In the genomic region with DNA sequence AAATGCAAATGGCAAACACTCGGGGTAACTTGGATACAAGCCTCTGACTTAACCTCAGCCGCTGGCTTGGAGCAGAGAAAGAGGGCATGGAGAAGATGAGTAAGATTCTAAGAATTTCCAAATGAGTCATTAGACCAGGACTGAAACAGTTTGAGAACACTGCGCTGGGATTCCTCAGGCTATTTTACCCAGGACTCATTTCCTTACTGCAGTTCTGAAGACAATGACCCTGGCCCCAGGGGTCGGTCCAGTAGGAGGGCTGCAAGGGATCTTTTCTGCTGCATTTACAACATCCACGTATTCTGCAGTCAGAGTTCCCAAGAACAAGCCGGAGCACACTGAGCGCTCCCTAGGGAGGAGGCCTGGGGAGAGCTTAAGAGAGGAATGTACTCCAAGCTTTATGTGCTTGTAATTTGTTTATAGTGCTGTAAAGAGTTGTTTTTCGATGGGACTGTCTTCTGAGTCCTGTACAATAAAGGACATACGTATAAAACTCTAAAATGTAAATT, we compare ENCODE assay signal across 9 cellular contexts. TPM values are rescaled to one million over a fixed set of nuclear protein-coding genes. Genes with fewer than 3 reads are reported as not detected.
DNase-seq lines count a peak whose midpoint lies in the region; ATAC-seq, FAIRE-seq and TF ChIP-seq lines count a peak whose summit lies in the region.
"Had no signal": no experiment of that assay in that cellular context is flagged by ENCODE, and none has a peak within 500 bp of the region (broad histone marks: within the 10 kb centered on the region; RNA-seq: fewer than 3 reads in every experiment).

No MANE protein-coding gene starts in this region.

- DNase-seq in A549 (ENCODE audit: low read depth in 1 of 2, low spot score in 1 of 2): peak; percentile 65 to 77
- peak; percentile 57 for DNase-seq in LNCaP clone FGC (ENCODE audit: low read depth)
- peak; percentile 17 for DNase-seq in endothelial cell (ENCODE audit: low spot score)
- DNase-seq in mucosa of descending colon: peak; percentile 43 to 56 (median 55)
- no peak for DNase-seq in activated CD4-positive, CD25-positive, alpha-beta regulatory T cell (lab: John Stamatoyannopoulos, UW)
- DNase-seq: CD4-positive, alpha-beta memory T cell had no signal

- no peak for FAIRE-seq in A549 (lab: Jason Lieb, UNC)

- H3K36me3 Mint-ChIP-seq in endothelial cell (ENCODE audit: low read depth, unreplicated experiment): no peaks in the 10 kb centered on the region
- H3K36me3 Mint-ChIP-seq: CD4-positive, alpha-beta memory T cell had no signal

- peak overlapping the region; percentile 75 for H3K27ac ChIP-seq in A549

- TF ChIP-seq POLR2A in A549 (IDR thresholded peaks at IDR 0.05; ENCODE audit: low read length): no peak

- peak overlapping the region; percentile 70 for H3K4me2 ChIP-seq in A549

- TF ChIP-seq CTCF in A549 (IDR thresholded peaks at IDR 0.05): no peak
- TF ChIP-seq CTCF in LNCaP clone FGC (IDR thresholded peaks at IDR 0.05; ENCODE audit: control insufficient read depth, extremely low read depth, insufficient read depth): no peak
- no peak for TF ChIP-seq CTCF in endothelial cell (IDR thresholded peaks at IDR 0.05; ENCODE audit: unreplicated experiment)
- TF ChIP-seq CTCF in mucosa of descending colon (IDR thresholded peaks at IDR 0.05): no peak

- H3K4me3 ChIP-seq in A549 (no peak overlapping the region), LNCaP clone FGC (ENCODE audit: low read depth, low read length) (no peak overlapping the region), mucosa of descending colon (no peak overlapping the region)

- H3K27me3 Mint-ChIP-seq in endothelial cell (ENCODE audit: unreplicated experiment): no peaks in the 10 kb centered on the region

- H3K4me1 Mint-ChIP-seq in endothelial cell (ENCODE audit: unreplicated experiment): peaks cover 8% of the 10 kb centered on the region
- H3K4me1 Mint-ChIP-seq: CD4-positive, alpha-beta memory T cell had no signal

- no peak overlapping the region for H3K27ac Mint-ChIP-seq in endothelial cell (ENCODE audit: unreplicated experiment)
- H3K27ac Mint-ChIP-seq: CD4-positive, alpha-beta memory T cell had no signal

- peaks cover 30% of the 10 kb centered on the region for H3K4me1 ChIP-seq in A549
- H3K4me1 ChIP-seq in mucosa of descending colon (ENCODE audit: low read depth): peaks cover 12% of the 10 kb centered on the region

- H3K36me3 ChIP-seq in mucosa of descending colon (ENCODE audit: low read depth): no peaks in the 10 kb centered on the region

- POLR2A ChIA-PET in A549 (lab: Yijun Ruan, JAX): no interaction called here

- CTCF ChIA-PET in A549 (lab: Yijun Ruan, JAX): no interaction called here

- ATAC-seq in A549: peak; percentile 97 to 98
- ATAC-seq in mucosa of descending colon: peak; percentile 91
- no peak for ATAC-seq in HG03439 (IDR thresholded peaks at IDR 0.05; ENCODE audit: unreplicated experiment)
- no peak for ATAC-seq in HG03039 (IDR thresholded peaks at IDR 0.05; ENCODE audit: unreplicated experiment)
- ATAC-seq in GM21367 (IDR thresholded peaks at IDR 0.05; ENCODE audit: unreplicated experiment): no peak

- intact Hi-C loops in mucosa of descending colon (cut with DNase I, micrococcal nuclease): no loop called here

- H3K4me3 Mint-ChIP-seq in endothelial cell (ENCODE audit: unreplicated experiment): no peak overlapping the region
- H3K4me3 Mint-ChIP-seq: CD4-positive, alpha-beta memory T cell had no signal

- H3K9me3 ChIP-seq in A549 (no peaks in the 10 kb centered on the region), mucosa of descending colon (no peaks in the 10 kb centered on the region)

- no peaks in the 10 kb centered on the region for H3K9me3 Mint-ChIP-seq in endothelial cell (ENCODE audit: unreplicated experiment)

- 0 out of 5 replicates have a peak, but pooled peaks of 1 of the 2 experiments have one; percentile 16 for TF ChIP-seq RAD21 in A549 (conservative IDR thresholded peaks at IDR 0.05 in 1 of 2, IDR thresholded peaks at IDR 0.05 in 1 of 2)

- 18% methylated on average over 8 of the region's 9 CpGs for WGBS in A549 (ENCODE audit: missing lambda C conversion rate)

- TF ChIP-seq EP300 in A549 (IDR thresholded peaks at IDR 0.05): no peak

TF ChIP-seq in A549, 52 proteins besides CTCF, POLR2A, EP300 and RAD21:
- TF ChIP-seq TP53 (CRISPR knock-in tag; IDR thresholded peaks at IDR 0.05): no peak
- TF ChIP-seq, protein P1, sequence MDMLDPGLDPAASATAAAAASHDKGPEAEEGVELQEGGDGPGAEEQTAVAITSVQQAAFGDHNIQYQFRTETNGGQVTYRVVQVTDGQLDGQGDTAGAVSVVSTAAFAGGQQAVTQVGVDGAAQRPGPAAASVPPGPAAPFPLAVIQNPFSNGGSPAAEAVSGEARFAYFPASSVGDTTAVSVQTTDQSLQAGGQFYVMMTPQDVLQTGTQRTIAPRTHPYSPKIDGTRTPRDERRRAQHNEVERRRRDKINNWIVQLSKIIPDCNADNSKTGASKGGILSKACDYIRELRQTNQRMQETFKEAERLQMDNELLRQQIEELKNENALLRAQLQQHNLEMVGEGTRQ (IDR thresholded peaks at IDR 0.05): no peak
- peak; percentile 87 for TF ChIP-seq FOSL2 (IDR thresholded peaks at IDR 0.05)
- peak; percentile 89 for TF ChIP-seq FOSL2 (CRISPR knock-in tag; IDR thresholded peaks at IDR 0.05)
- TF ChIP-seq RFX5 (IDR thresholded peaks at IDR 0.05): no peak
- TF ChIP-seq, protein P2, sequence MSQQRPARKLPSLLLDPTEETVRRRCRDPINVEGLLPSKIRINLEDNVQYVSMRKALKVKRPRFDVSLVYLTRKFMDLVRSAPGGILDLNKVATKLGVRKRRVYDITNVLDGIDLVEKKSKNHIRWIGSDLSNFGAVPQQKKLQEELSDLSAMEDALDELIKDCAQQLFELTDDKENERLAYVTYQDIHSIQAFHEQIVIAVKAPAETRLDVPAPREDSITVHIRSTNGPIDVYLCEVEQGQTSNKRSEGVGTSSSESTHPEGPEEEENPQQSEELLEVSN (IDR thresholded peaks at IDR 0.05; ENCODE audit: borderline replicate concordance, low read depth): peak; percentile 18; the same call in 1 of the 2 replicates
- TF ChIP-seq, protein P3, sequence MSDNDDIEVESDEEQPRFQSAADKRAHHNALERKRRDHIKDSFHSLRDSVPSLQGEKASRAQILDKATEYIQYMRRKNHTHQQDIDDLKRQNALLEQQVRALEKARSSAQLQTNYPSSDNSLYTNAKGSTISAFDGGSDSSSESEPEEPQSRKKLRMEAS (IDR thresholded peaks at IDR 0.05): 0 out of 2 replicates have a peak, but pooled peaks have one; percentile 39
- TF ChIP-seq FOXS1 (CRISPR knock-in tag; IDR thresholded peaks at IDR 0.05): no peak
- peak; percentile 74 for TF ChIP-seq JUNB (IDR thresholded peaks at IDR 0.05)
- TF ChIP-seq GATA3 (IDR thresholded peaks at IDR 0.05; ENCODE audit: borderline replicate concordance): 0 out of 2 replicates have a peak, but pooled peaks have one; percentile 18

RNA-seq across cellular contexts. Expression of a gene that starts 27.3 kb away (rescaled TPM):
- 0.90 and 1.1 TPM in 2 replicates for polyA plus RNA-seq in A549 (2011; rRNA removed)
- 0.14 TPM in 1 of 2 replicates, not detected in the other for polyA plus RNA-seq in A549 (2012; cell fraction: cytosol; rRNA removed)
- 0.11 and 0.20 TPM in 2 replicates for polyA plus RNA-seq in A549 (2012; cell fraction: nucleus; rRNA removed)
- 0.11 to 0.23 TPM in 2 of 3 replicates, not detected in the other for polyA plus RNA-seq in A549 (2017; fragmentation: RNase III; extraction: RNeasy Plus Mini Kit Qiagen cat#74134 plus additional on column Dnase treatment)
- polyA minus RNA-seq in A549 (2011; rRNA and poly(A)+ RNA removed): 0.45 and 1.1 TPM in 2 replicates
- total RNA-seq in endothelial cell (ENCODE audit: unreplicated experiment): 20.0 TPM
- 100 to 1,000 TPM in 1 of 3 donors, 10 to 100 TPM in 2; 44.9 to 416 (median 53.7) TPM for total RNA-seq in mucosa of descending colon
- total RNA-seq: CD4-positive, alpha-beta memory T cell had no signal
- polyA plus RNA-seq: CD4-positive, alpha-beta memory T cell had no signal

Comparison
In these comparisons a context has a peak if more than half of its experiments do, and no peak if none do; other contexts are left out.
1. ATAC-seq: peak in A549 (2 of 2) and mucosa of descending colon (single experiment); none in HG03439 (single experiment), HG03039 (single experiment) and GM21367 (single experiment).
2. DNase-seq: peak in A549 (2 of 2), LNCaP clone FGC (single experiment), endothelial cell (single experiment) and mucosa of descending colon (3 of 3); none in activated CD4-positive, CD25-positive, alpha-beta regulatory T cell (0 of 4).